8 cellular contexts compared by ENCODE assay signal in the genomic region with DNA sequence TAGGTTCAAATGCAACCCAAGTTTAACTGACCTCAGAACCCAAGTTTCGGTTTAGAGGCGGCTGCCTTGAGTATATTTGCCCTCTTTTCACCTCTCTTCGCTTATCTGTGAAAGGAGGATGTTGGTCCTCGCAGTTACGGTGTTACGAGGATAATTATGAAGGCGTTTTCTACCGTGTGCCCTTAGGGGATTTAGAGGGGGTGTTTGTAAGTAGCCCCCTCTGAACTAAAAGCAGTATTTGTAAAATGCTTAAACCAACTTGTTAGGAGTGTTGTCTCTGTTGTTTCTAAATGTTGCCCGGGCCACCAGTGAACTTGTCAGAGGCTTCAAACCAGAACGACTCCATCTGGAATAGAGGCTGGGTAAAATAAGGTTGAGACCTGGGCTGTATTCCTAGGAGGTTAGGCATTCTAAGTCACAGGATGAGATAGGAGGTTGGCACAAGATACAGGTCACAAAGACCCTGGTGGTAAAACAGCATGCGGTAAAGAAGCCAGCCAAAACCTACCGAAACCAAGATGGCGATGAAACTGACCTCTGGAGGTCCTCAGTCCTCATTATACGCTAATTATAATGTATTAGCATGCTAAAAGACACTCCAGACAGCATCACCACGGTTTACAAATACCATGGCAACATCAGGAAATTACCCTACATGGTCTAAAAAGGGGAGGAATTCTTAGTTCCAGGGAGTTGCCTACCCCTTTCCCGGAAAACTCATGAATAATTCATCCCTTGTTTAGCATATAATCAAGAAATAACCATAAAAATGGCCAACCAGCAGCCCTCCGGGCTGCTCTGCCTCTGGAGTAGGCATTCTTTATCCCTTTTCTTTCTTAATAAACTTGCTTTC. TPM values are rescaled to one million over a fixed set of nuclear protein-coding genes. Genes with fewer than 3 reads are reported as not detected.
DNase-seq lines count a peak whose midpoint lies in the region; ATAC-seq, FAIRE-seq and TF ChIP-seq lines count a peak whose summit lies in the region.

No MANE protein-coding gene starts in this region.

- H3K4me3 Mint-ChIP-seq in activated naive CD8-positive, alpha-beta T cell: peak overlapping the region; percentile 97

- H3K4me1 Mint-ChIP-seq in activated naive CD8-positive, alpha-beta T cell (ENCODE audit: low read depth): peaks cover 9% of the 10 kb centered on the region

- H3K27ac ChIP-seq in BLaER1 treated with 17β-estradiol and CSF1 and Interleukin-3, amounts not matched to agents 10 nM and 100 nM: peak overlapping the region; percentile 49 to 88 (median 76); a peak in 21 of 22 replicates
- H3K27ac ChIP-seq in keratinocyte (ENCODE audit: control insufficient read depth, insufficient read depth, low read length): peak overlapping the region; percentile 38
- peak overlapping the region; percentile 74 for H3K27ac ChIP-seq in suprapubic skin

- TF ChIP-seq CTCF in HFF-Myc (IDR thresholded peaks at IDR 0.05; ENCODE audit: low read depth, low read length, missing control alignments): no peak
- no peak for TF ChIP-seq CTCF in keratinocyte (optimal IDR thresholded peaks at IDR 0.05 in 1 of 3, IDR thresholded peaks at IDR 0.05 in 1 of 3, conservative IDR thresholded peaks at IDR 0.05 in 1 of 3; ENCODE audit: extremely low read depth in 1 of 3, insufficient read depth in 2 of 3, low read length in 3 of 3)
- no peak for TF ChIP-seq CTCF in suprapubic skin (IDR thresholded peaks at IDR 0.05)

- TF ChIP-seq POLR2A in suprapubic skin (IDR thresholded peaks at IDR 0.05): no peak

- H3K36me3 ChIP-seq in BLaER1 treated with 17β-estradiol and CSF1 and Interleukin-3, amounts not matched to agents 10 nM and 100 nM: peaks cover 0 to 25% (median 12%) of the 10 kb centered on the region in 11 experiments; a peak in 14 of 22 replicates
- peaks cover 0 to 9% of the 10 kb centered on the region in 2 experiments for H3K36me3 ChIP-seq in keratinocyte (ENCODE audit: control insufficient read depth in 2 of 2, extremely low read depth in 1 of 2, insufficient read depth in 2 of 2, low read length in 2 of 2)
- peaks cover 3% of the 10 kb centered on the region for H3K36me3 ChIP-seq in suprapubic skin

- H3K27me3 Mint-ChIP-seq in activated naive CD8-positive, alpha-beta T cell: no peaks in the 10 kb centered on the region

- 47% methylated on average over 17 of the region's 17 CpGs for WGBS in suprapubic skin

- H3K4me2 ChIP-seq in BLaER1 treated with 17β-estradiol and CSF1 and Interleukin-3, amounts not matched to agents 10 nM and 100 nM: peak overlapping the region; percentile 82 to 99 (median 95)
- H3K4me2 ChIP-seq in keratinocyte (ENCODE audit: control insufficient read depth, extremely low read depth, insufficient read depth, low read depth, low read length): peak overlapping the region; percentile 77

- peak overlapping the region; percentile 61 to 84 (median 71) for H3K4me3 ChIP-seq in BLaER1 treated with 17β-estradiol and CSF1 and Interleukin-3, amounts not matched to agents 10 nM and 100 nM
- H3K4me3 ChIP-seq in HFF-Myc (replicated peaks; ENCODE audit: low read depth, low read length) (peak overlapping the region; percentile 85), keratinocyte (ENCODE audit: control insufficient read depth in 2 of 3, extremely low read depth in 1 of 3, insufficient read depth in 2 of 3, low read depth in 1 of 3, low read length in 3 of 3) (peak overlapping the region; percentile 64 to 94 (median 65)), suprapubic skin (peak overlapping the region; percentile 60)

- no peak for DNase-seq in HFF-Myc (ENCODE audit: extremely low read depth, low read depth)
- DNase-seq in keratinocyte (ENCODE audit: low read depth, low spot score): no peak
- no peak for DNase-seq in suprapubic skin (ENCODE audit: low spot score in 2 of 2)
- no peak for DNase-seq in T-helper 9 cell
- DNase-seq in HCEC 1CT: no peak

- H3K9me3 Mint-ChIP-seq in activated naive CD8-positive, alpha-beta T cell (ENCODE audit: low read depth): no peaks in the 10 kb centered on the region

- dilution Hi-C loops in keratinocyte (cut with MboI; ENCODE audit: extremely low pct_ligation_motif_present, low sequenced_read_pairs): no loop called here

- H3K9ac ChIP-seq in BLaER1 treated with 17β-estradiol and CSF1 and Interleukin-3, amounts not matched to agents 10 nM and 100 nM: peak overlapping the region; percentile 73 to 85 (median 80)
- H3K9ac ChIP-seq in keratinocyte (ENCODE audit: control insufficient read depth, extremely low read depth, insufficient read depth, low read length): peak overlapping the region; percentile 49

- H3K79me2 ChIP-seq in keratinocyte (ENCODE audit: control insufficient read depth, insufficient read depth, low read length): peaks cover 19% of the 10 kb centered on the region

- TF ChIP-seq EP300 in suprapubic skin (IDR thresholded peaks at IDR 0.05): no peak

- H3K9me3 ChIP-seq in BLaER1 treated with 17β-estradiol and CSF1 and Interleukin-3, amounts not matched to agents 10 nM and 100 nM (replicated peaks in 1 of 11): no peaks in the 10 kb centered on the region
- H3K9me3 ChIP-seq in keratinocyte (ENCODE audit: control insufficient read depth, low read depth, low read length) (no peaks in the 10 kb centered on the region), suprapubic skin (no peaks in the 10 kb centered on the region)

- FAIRE-seq in keratinocyte (lab: Jason Lieb, UNC): no peak

- no peaks in the 10 kb centered on the region for H3K9me1 ChIP-seq in keratinocyte (ENCODE audit: control insufficient read depth, extremely low read depth, insufficient read depth, low read length)

- H2AFZ ChIP-seq in keratinocyte (ENCODE audit: control insufficient read depth, low read length): peak overlapping the region; percentile 56

- H3K4me1 ChIP-seq in BLaER1 treated with 17β-estradiol and CSF1 and Interleukin-3, amounts not matched to agents 10 nM and 100 nM: peaks cover 30 to 48% (median 43%) of the 10 kb centered on the region in 10 experiments
- H3K4me1 ChIP-seq in keratinocyte (ENCODE audit: control insufficient read depth, extremely low read depth, insufficient read depth, low read length) (peaks cover 24% of the 10 kb centered on the region), suprapubic skin (peaks cover 24% of the 10 kb centered on the region)

- H3K27ac Mint-ChIP-seq in activated naive CD8-positive, alpha-beta T cell: peak overlapping the region; percentile 89

- H4K20me1 ChIP-seq in BLaER1 treated with 17β-estradiol and CSF1 and Interleukin-3, amounts not matched to agents 10 nM and 100 nM: no peaks in the 10 kb centered on the region
- H4K20me1 ChIP-seq in keratinocyte (ENCODE audit: control insufficient read depth, extremely low read depth, insufficient read depth, low read length): no peaks in the 10 kb centered on the region

- H3K36me3 Mint-ChIP-seq in activated naive CD8-positive, alpha-beta T cell: no peaks in the 10 kb centered on the region

- ATAC-seq in HG03460 (IDR thresholded peaks at IDR 0.05; ENCODE audit: unreplicated experiment): no peak

- no peaks in the 10 kb centered on the region for H3K27me3 ChIP-seq in BLaER1 treated with 17β-estradiol and CSF1 and Interleukin-3, amounts not matched to agents 10 nM and 100 nM
- H3K27me3 ChIP-seq in keratinocyte (ENCODE audit: control insufficient read depth, extremely low read depth, insufficient read depth, low read length): no peaks in the 10 kb centered on the region
- H3K27me3 ChIP-seq in suprapubic skin: no peaks in the 10 kb centered on the region

RNA-seq across cellular contexts. Expression of a gene that starts 1.0 kb away (rescaled TPM):
- polyA plus RNA-seq in keratinocyte: 2.9 to 10.2 TPM (median 9.4 TPM) in 3 replicates
- 2.2 TPM for polyA plus RNA-seq in keratinocyte (2011; ENCODE audit: low read depth)
- 2.7 TPM in 2 replicates for polyA plus RNA-seq in keratinocyte (2011; cell fraction: cytosol; rRNA removed)
- 8.6 and 9.9 TPM in 2 replicates for polyA plus RNA-seq in keratinocyte (2011; cell fraction: nucleus; rRNA removed)
- 1.1 and 9.0 TPM in 2 replicates for polyA plus RNA-seq in keratinocyte (2012; ENCODE audit: low replicate concordance)
- polyA minus RNA-seq in keratinocyte: 0.66 to 5.9 TPM (median 2.6 TPM) in 3 replicates
- not detected for polyA minus RNA-seq in keratinocyte (2011; cell fraction: cytosol; rRNA and poly(A)+ RNA removed)
- polyA minus RNA-seq in keratinocyte (2011; cell fraction: nucleus; rRNA and poly(A)+ RNA removed): 0.53 and 1.2 TPM in 2 replicates
- 1 to 10 TPM; 1.9 to 6.8 (median 3.7) TPM for total RNA-seq in suprapubic skin

RNA-seq across cellular contexts. Expression of a gene that starts 22.8 kb away (rescaled TPM):
- 0.68 to 1.1 TPM (median 0.85 TPM) in 3 replicates for polyA plus RNA-seq in keratinocyte
- polyA plus RNA-seq in keratinocyte (2011; ENCODE audit: low read depth): 0.37 TPM
- 0.51 and 1.1 TPM in 2 replicates for polyA plus RNA-seq in keratinocyte (2011; cell fraction: cytosol; rRNA removed)
- polyA plus RNA-seq in keratinocyte (2011; cell fraction: nucleus; rRNA removed): 0.34 and 0.41 TPM in 2 replicates
- polyA plus RNA-seq in keratinocyte (2012; ENCODE audit: low replicate concordance): 0.32 and 0.85 TPM in 2 replicates
- 0.99 to 1.5 TPM in 2 of 3 replicates, not detected in the other for polyA minus RNA-seq in keratinocyte
- polyA minus RNA-seq in keratinocyte (2011; cell fraction: cytosol; rRNA and poly(A)+ RNA removed): not detected
- polyA minus RNA-seq in keratinocyte (2011; cell fraction: nucleus; rRNA and poly(A)+ RNA removed): not detected in 2 replicates
- total RNA-seq in suprapubic skin: not detected

RNA-seq across cellular contexts. Expression of a gene that starts 34.6 kb away (rescaled TPM):
- 7.3 to 13.7 TPM (median 12.6 TPM) in 3 replicates for polyA plus RNA-seq in keratinocyte
- polyA plus RNA-seq in keratinocyte (2011; ENCODE audit: low read depth): 7.8 TPM
- polyA plus RNA-seq in keratinocyte (2011; cell fraction: cytosol; rRNA removed): 3.3 and 4.0 TPM in 2 replicates
- polyA plus RNA-seq in keratinocyte (2011; cell fraction: nucleus; rRNA removed): 55.9 and 57.6 TPM in 2 replicates
- 17.8 and 35.2 TPM in 2 replicates for polyA plus RNA-seq in keratinocyte (2012; ENCODE audit: low replicate concordance)
- 36.2 to 84.0 TPM (median 51.3 TPM) in 3 replicates for polyA minus RNA-seq in keratinocyte
- polyA minus RNA-seq in keratinocyte (2011; cell fraction: cytosol; rRNA and poly(A)+ RNA removed): 15.9 TPM
- 108 and 110 TPM in 2 replicates for polyA minus RNA-seq in keratinocyte (2011; cell fraction: nucleus; rRNA and poly(A)+ RNA removed)
- 100 to 1,000 TPM; 106 to 145 (median 129) TPM for total RNA-seq in suprapubic skin
